ENCODE assay signal across 19 cellular contexts in the genomic region with DNA sequence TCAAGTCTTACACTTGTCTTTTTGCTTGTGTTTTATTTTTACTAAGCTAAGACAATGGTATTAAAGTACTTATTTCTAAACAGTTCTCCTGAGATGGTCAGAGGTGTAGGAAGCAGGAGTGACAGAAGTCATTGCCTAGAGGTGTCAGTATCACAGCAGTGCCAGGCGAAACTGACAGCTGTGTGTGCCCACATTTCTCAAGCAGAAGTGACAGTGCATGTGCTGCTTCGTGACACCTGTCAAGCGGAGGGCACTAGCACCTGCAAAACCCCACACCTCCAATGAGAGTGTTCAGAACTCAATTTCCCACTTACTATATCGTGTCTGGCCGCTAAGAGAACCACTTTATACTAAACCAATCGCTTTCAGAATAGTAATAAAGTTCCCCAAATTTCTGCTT.
"Had no signal": no experiment of that assay in that cellular context is flagged by ENCODE, and none has a peak within 500 bp of the region (broad histone marks: within the 10 kb centered on the region; RNA-seq: fewer than 3 reads in every experiment).

No MANE protein-coding gene starts in this region.

- H3K36me3 ChIP-seq: breast epithelium, esophagus squamous epithelium, prostate gland, sigmoid colon, suprapubic skin, upper lobe of right lung had no signal

- H3K27ac ChIP-seq: breast epithelium, esophagus squamous epithelium, foreskin keratinocyte, prostate gland, sigmoid colon, suprapubic skin, upper lobe of right lung had no signal

- H3K4me1 ChIP-seq: breast epithelium, foreskin keratinocyte, prostate gland had no signal

- ATAC-seq: activated CD8-positive, alpha-beta memory T cell treated with anti-CD3 and anti-CD28 coated beads, Interleukin-2, amount 10 ng/mL, durations not matched to agents 7 days and 5 days; foreskin keratinocyte; natural killer cell; stimulated activated naive CD8-positive, alpha-beta T cell treated with anti-CD3 and anti-CD28 coated beads, Interleukin-15, Interleukin-2, amounts not matched to agents 100 U/mL and 50 U/mL, for 24 hours had no signal

- DNase-seq: activated CD4-positive, alpha-beta T cell treated with anti-CD3 and anti-CD28 coated beads for 1 hour; activated CD4-positive, alpha-beta T cell treated with anti-CD3 and anti-CD28 coated beads, Interleukin-2, amount 50 U/mL, for 48 hours; activated CD8-positive, alpha-beta memory T cell treated with anti-CD3 and anti-CD28 coated beads, Interleukin-2, amount 10 ng/mL, durations not matched to agents 7 days and 5 days; activated effector memory CD4-positive, alpha-beta T cell treated with anti-CD3 and anti-CD28 coated beads, Interleukin-2, amount 50 U/mL, for 16 hours; activated naive CD8-positive, alpha-beta T cell treated with anti-CD3 and anti-CD28 coated beads for 36 hours; activated T-cell treated with anti-CD3 and anti-CD28 coated beads, Interleukin-2, amount 50 U/mL, for 24 hours; anterior cingulate cortex; esophagus squamous epithelium; foreskin keratinocyte; left cardiac atrium; natural killer cell; occipital lobe; sigmoid colon; stimulated activated naive CD8-positive, alpha-beta T cell treated with anti-CD3 and anti-CD28 coated beads, Interleukin-15, Interleukin-2, amounts not matched to agents 100 U/mL and 50 U/mL, for 24 hours; upper lobe of right lung had no signal

- H3K9me3 ChIP-seq: breast epithelium, esophagus squamous epithelium, prostate gland, sigmoid colon, suprapubic skin, upper lobe of right lung had no signal

- H3K4me3 ChIP-seq: breast epithelium, esophagus squamous epithelium, lung, prostate gland, sigmoid colon, suprapubic skin, upper lobe of right lung had no signal

- H3K27me3 ChIP-seq: breast epithelium, esophagus squamous epithelium, foreskin keratinocyte, sigmoid colon, suprapubic skin, upper lobe of right lung had no signal
